Comparison of ENCODE assay signal across 16 cellular contexts in the genomic region with DNA sequence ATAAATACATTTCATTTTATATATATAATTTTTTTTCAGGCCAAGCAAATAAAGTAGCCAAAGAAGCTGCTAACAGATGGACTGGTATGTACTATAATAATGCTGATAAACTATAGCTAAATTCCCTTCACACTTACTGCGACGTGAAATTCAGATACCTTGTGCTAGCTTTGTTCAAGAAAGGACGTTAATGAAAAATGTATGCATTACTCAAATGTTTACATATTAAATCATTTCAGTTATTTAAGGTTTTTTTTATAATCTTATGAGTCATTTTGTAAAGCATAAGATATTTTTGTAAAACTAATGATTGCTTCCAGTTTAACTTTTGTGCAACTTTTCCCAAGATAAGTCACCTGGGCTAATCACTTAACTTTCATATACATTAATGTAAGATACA. TPM values are rescaled to one million over a fixed set of nuclear protein-coding genes. Genes with fewer than 3 reads are reported as not detected.
A peak's percentile ranks its signal among the peaks of the same experiment; 100 is the strongest.
DNase-seq lines count a peak whose midpoint lies in the region; ATAC-seq, FAIRE-seq and TF ChIP-seq lines count a peak whose summit lies in the region.
"Had no signal": no experiment of that assay in that cellular context is flagged by ENCODE, and none has a peak within 500 bp of the region (broad histone marks: within the 10 kb centered on the region; RNA-seq: fewer than 3 reads in every experiment).

No MANE protein-coding gene starts in this region.

- no peak overlapping the region for H2AFZ ChIP-seq in PC-3 (ENCODE audit: low read length)
- no peak overlapping the region for H2AFZ ChIP-seq in K562 (ENCODE audit: low read depth, low read length)

- TF ChIP-seq EP300 in K562 (IDR thresholded peaks at IDR 0.05; ENCODE audit: low read length), result no peak

- H3K4me3 ChIP-seq in PC-3 (ENCODE audit: low read length) (no peak overlapping the region), K562 (no peak overlapping the region)
- H3K4me3 ChIP-seq: BLaER1 treated with 17β-estradiol and CSF1 and Interleukin-3, amounts not matched to agents 10 nM and 100 nM had no signal

- H3K27me3 ChIP-seq in PC-3 (ENCODE audit: low read length) (no peaks in the 10 kb centered on the region), K562 (ENCODE audit: control insufficient read depth in 2 of 2, insufficient read depth in 2 of 2, low read length in 2 of 2) (no peaks in the 10 kb centered on the region)
- H3K27me3 ChIP-seq: BLaER1 treated with 17β-estradiol and CSF1 and Interleukin-3, amounts not matched to agents 10 nM and 100 nM had no signal

- H3K9ac ChIP-seq in PC-3 (ENCODE audit: low read length) (no peak overlapping the region; the same call in 1 of the 2 replicates), K562 (ENCODE audit: insufficient read depth in 1 of 2, low read depth in 2 of 2, low read length in 2 of 2) (peak overlapping the region in 1 of 2 experiments; percentile 69; a peak in 1 of 4 replicates)
- H3K9ac ChIP-seq: BLaER1 treated with 17β-estradiol and CSF1 and Interleukin-3, amounts not matched to agents 10 nM and 100 nM had no signal

- CTCF ChIA-PET in PC-3 (lab: Charles Lee), result interaction anchor here (0.9 to 1.2 kb wide), 3 partner anchors 24 to 165 kb away, joined by 4 to 9 read pairs (median 5); no protein-coding TSS in a partner anchor
- CTCF ChIA-PET in K562 (lab: Yijun Ruan, JAX; ENCODE audit: low intra/inter-chr PET ratio), result no interaction called here

- ATAC-seq in PC-3, result peak; percentile 51
- ATAC-seq in K562, result no peak
- ATAC-seq in Right ventricle myocardium superior (ENCODE audit: poor library complexity), result no peak

- H3K4me2 ChIP-seq in PC-3 (ENCODE audit: low read length) (peak overlapping the region; percentile 16; the same call in 1 of the 2 replicates), K562 (ENCODE audit: insufficient read depth, low read length) (no peak overlapping the region)

- DNase-seq in EL (peak; percentile 3), PC-3 (peak; percentile 30), K562 (ENCODE audit: extremely low read depth in 1 of 4, low spot score in 3 of 4) (no peak), anterior cingulate cortex (lab: John Stamatoyannopoulos, UW) (no peak), Right ventricle myocardium superior (no peak), iPS-NIHi7 (ENCODE audit: extremely low spot score) (no peak)
- no peak for DNase-seq in stimulated activated CD4-positive, alpha-beta T cell treated with anti-CD3 and anti-CD28 coated beads, Interleukin-2, amount 100 ng/mL, for 24 hours
- DNase-seq: 8988T; ACHN; Calu3; CD4-positive, alpha-beta T cell; DMS 273 treated with DMSO at 0.1 percent for 48 hours had no signal

- no peaks in the 10 kb centered on the region for H3K9me1 ChIP-seq in K562 (ENCODE audit: control insufficient read depth, insufficient read depth, low read length)

- H3K36me3 ChIP-seq in PC-3 (ENCODE audit: low read depth, low read length) (no peaks in the 10 kb centered on the region), K562 (ENCODE audit: control insufficient read depth, insufficient read depth, low read length) (peaks cover 27% of the 10 kb centered on the region)

- H3K79me2 ChIP-seq in PC-3 (ENCODE audit: low read length) (no peaks in the 10 kb centered on the region), K562 (ENCODE audit: control insufficient read depth, insufficient read depth, low read length) (no peaks in the 10 kb centered on the region)

- no peak for TF ChIP-seq RAD21 in K562 (CRISPR knock-in tag; conservative IDR thresholded peaks at IDR 0.05 in 1 of 2, IDR thresholded peaks at IDR 0.05 in 1 of 2)

- FAIRE-seq in K562 (lab: Jason Lieb, UNC), result no peak
- FAIRE-seq in islet of Langerhans (lab: Jason Lieb, UNC), result peak; percentile 70
- FAIRE-seq: GM12891, H54 had no signal

- 79% methylated on average over 3 of the region's 3 CpGs for WGBS in K562 (ENCODE audit: insufficient coverage, low coverage, missing lambda C conversion rate)

- no peaks in the 10 kb centered on the region for H3K9me2 ChIP-seq in PC-3 (replicated peaks; ENCODE audit: low read length)

- H3K27ac ChIP-seq in PC-3 (ENCODE audit: low read length) (peak overlapping the region; percentile 59), K562 (ENCODE audit: extremely low read depth, low read depth, low read length) (peak overlapping the region; percentile 92; the same call in 2 of the 3 replicates)
- H3K27ac ChIP-seq: BLaER1 treated with 17β-estradiol and CSF1 and Interleukin-3, amounts not matched to agents 10 nM and 100 nM had no signal

- BruUV-seq in PC-3 (replicated peaks; lab: Mats Ljungman, UMichigan) (no TSS peak), K562 (replicated peaks; lab: Mats Ljungman, UMichigan) (no TSS peak)

- H3F3A ChIP-seq in PC-3 (ENCODE audit: low read length, unreplicated experiment), result no peaks in the 10 kb centered on the region

- no peaks in the 10 kb centered on the region for H4K20me1 ChIP-seq in PC-3 (ENCODE audit: low read length)
- no peaks in the 10 kb centered on the region for H4K20me1 ChIP-seq in K562 (replicated peaks; ENCODE audit: control insufficient read depth, insufficient read depth, low read length)
- H4K20me1 ChIP-seq: BLaER1 treated with 17β-estradiol and CSF1 and Interleukin-3, amounts not matched to agents 10 nM and 100 nM had no signal

- POLR2A ChIA-PET in PC-3 (lab: Charles Lee; ENCODE audit: unreplicated experiment) (interaction anchor here (1.1 kb wide), 1 partner anchor 57 kb away, joined by 7 read pairs; the partner anchor contains the start of gene TMEM131L), K562 (lab: Yijun Ruan, JAX) (interaction anchor here (1.0 to 1.7 kb wide), 3 partner anchors 9 to 57 kb away, joined by 3 to 4 read pairs (median 3); partner anchors contain the start of gene TMEM131L)

- TF ChIP-seq POLR2A in K562 (conservative IDR thresholded peaks at IDR 0.05), result no peak

- no peak for TF ChIP-seq CTCF in PC-3 (conservative IDR thresholded peaks at IDR 0.05; ENCODE audit: low read depth, low read length)
- no peak for TF ChIP-seq CTCF in K562 (IDR thresholded peaks at IDR 0.05 in 2 of 3, conservative IDR thresholded peaks at IDR 0.05 in 1 of 3; ENCODE audit: insufficient read depth in 2 of 3, low read depth in 1 of 3, low read length in 3 of 3)

- intact Hi-C loops in PC-3 (cut with micrococcal nuclease), result no loop called here
- intact Hi-C loops in K562 (cut with micrococcal nuclease), result no loop called here
- intact Hi-C loops in Right ventricle myocardium superior (cut with DNase I), result no loop called here

- in situ Hi-C loops in K562 (cut with MboI), result no loop called here

- H3K4me1 ChIP-seq in PC-3 (ENCODE audit: insufficient read depth, low read length), result peaks cover 17% of the 10 kb centered on the region
- peaks cover 0 to 17% of the 10 kb centered on the region in 2 experiments; a peak in 3 of 5 replicates for H3K4me1 ChIP-seq in K562 (replicated peaks in 1 of 2; ENCODE audit: control insufficient read depth in 2 of 2, insufficient read depth in 2 of 2, low read length in 2 of 2)

- H3K9me3 ChIP-seq in PC-3 (ENCODE audit: low read length), result no peaks in the 10 kb centered on the region
- no peaks in the 10 kb centered on the region for H3K9me3 ChIP-seq in K562 (replicated peaks; ENCODE audit: control insufficient read depth, insufficient read depth, low read depth, low read length)

TF ChIP-seq in K562, 482 proteins besides CTCF, POLR2A, EP300 and RAD21:
- no peak for TF ChIP-seq POU5F1 (IDR thresholded peaks at IDR 0.05; ENCODE audit: borderline replicate concordance, low read depth, low read length, partially characterized antibody)
- no peak for TF ChIP-seq IRF2 (CRISPR knock-in tag; IDR thresholded peaks at IDR 0.05)
- TF ChIP-seq DMBX1 (CRISPR knock-in tag; IDR thresholded peaks at IDR 0.05; ENCODE audit: borderline replicate concordance), result no peak
- TF ChIP-seq FIP1L1 (IDR thresholded peaks at IDR 0.05; ENCODE audit: low read depth, low read length, poor library complexity, severe bottlenecking), result no peak
- no peak for TF ChIP-seq LEF1 (IDR thresholded peaks at IDR 0.05)
- TF ChIP-seq TEAD2 (tag; IDR thresholded peaks at IDR 0.05), result no peak
- TF ChIP-seq ZNF830 (CRISPR knock-in tag; IDR thresholded peaks at IDR 0.05), result no peak
- TF ChIP-seq NEUROD1 (IDR thresholded peaks at IDR 0.05; ENCODE audit: borderline replicate concordance, low read depth, low read length, partially characterized antibody), result no peak
- TF ChIP-seq TOE1 (IDR thresholded peaks at IDR 0.05; ENCODE audit: borderline replicate concordance), result no peak
- no peak for TF ChIP-seq TOE1 (CRISPR knock-in tag; IDR thresholded peaks at IDR 0.05; ENCODE audit: borderline replicate concordance, low read depth)
TF ChIP-seq in K562: peak in this region for 0.

RNA-seq across cellular contexts. Expression of gene TMEM131L, which starts 57.2 kb away (rescaled TPM):
- 7.7 and 10.3 TPM in 2 replicates for total RNA-seq in PC-3 (2014; rRNA removed)
- 67.0 and 118 TPM in 2 replicates for total RNA-seq in K562 (2011; cell fraction: chromatin; rRNA removed; ENCODE audit: low replicate concordance)
- 37.9 and 39.4 TPM in 2 replicates for total RNA-seq in K562 (2011; cell fraction: nucleolus; rRNA removed)
- total RNA-seq in K562 (2011; cell fraction: nucleoplasm; rRNA removed), result 60.0 and 67.7 TPM in 2 replicates
- total RNA-seq in K562 (2014; rRNA removed), result 12.9 and 13.2 TPM in 2 replicates
- 15.0 and 16.0 TPM in 2 replicates for total RNA-seq in K562 (2014; rRNA removed; fragmentation: Illumina TruSeq; extraction: Trizol)
- 15.6 and 18.8 TPM in 2 replicates for total RNA-seq in K562 (2015; rRNA removed; fragmentation: Illumina TruSeq; extraction: Trizol)
- 18.6 and 20.8 TPM in 2 replicates for total RNA-seq in K562 (2021)
- 9.7 and 10.0 TPM in 2 replicates for polyA plus RNA-seq in K562 (2011; rRNA removed)
- 6.9 and 9.0 TPM in 2 replicates for polyA plus RNA-seq in K562 (2011; cell fraction: cytosol; rRNA removed)
- 23.1 and 24.6 TPM in 2 replicates for polyA plus RNA-seq in K562 (2011; cell fraction: nucleus; rRNA removed)
- polyA plus RNA-seq in K562 (2012), result 10.8 and 11.2 TPM in 2 replicates
- polyA plus RNA-seq in K562 (2014; fragmentation: Illumina TruSeq; extraction: Trizol), result 13.1 and 15.4 TPM in 2 replicates
- 1 to 10 TPM; 1.2 to 1.6 TPM for polyA plus RNA-seq in K562 (2014; fragmentation: Nextera tagmentation; extraction: Ambion mirVana)
- polyA plus RNA-seq in K562 (2014; rRNA removed), result 6.9 and 7.5 TPM in 2 replicates
- 25.0 and 34.9 TPM in 2 replicates for polyA minus RNA-seq in K562 (2011; rRNA and poly(A)+ RNA removed)
- 11.2 and 18.8 TPM in 2 replicates for polyA minus RNA-seq in K562 (2011; cell fraction: cytosol; rRNA and poly(A)+ RNA removed)
- 35.5 and 61.0 TPM in 2 replicates for polyA minus RNA-seq in K562 (2011; cell fraction: nucleus; rRNA and poly(A)+ RNA removed)
- 13.7 TPM for total RNA-seq in Right ventricle myocardium superior

Comparison
In these comparisons a context has a peak if more than half of its experiments do, and no peak if none do; other contexts are left out.
1. DNase-seq: peak in EL (single experiment) and PC-3 (single experiment); none in K562 (0 of 4), anterior cingulate cortex (0 of 58), Right ventricle myocardium superior (single experiment), stimulated activated CD4-positive, alpha-beta T cell treated with anti-CD3 and anti-CD28 coated beads, Interleukin-2, amount 100 ng/mL, for 24 hours (0 of 2) and iPS-NIHi7 (single experiment).